30 cellular contexts compared by ENCODE assay signal in the genomic region with DNA sequence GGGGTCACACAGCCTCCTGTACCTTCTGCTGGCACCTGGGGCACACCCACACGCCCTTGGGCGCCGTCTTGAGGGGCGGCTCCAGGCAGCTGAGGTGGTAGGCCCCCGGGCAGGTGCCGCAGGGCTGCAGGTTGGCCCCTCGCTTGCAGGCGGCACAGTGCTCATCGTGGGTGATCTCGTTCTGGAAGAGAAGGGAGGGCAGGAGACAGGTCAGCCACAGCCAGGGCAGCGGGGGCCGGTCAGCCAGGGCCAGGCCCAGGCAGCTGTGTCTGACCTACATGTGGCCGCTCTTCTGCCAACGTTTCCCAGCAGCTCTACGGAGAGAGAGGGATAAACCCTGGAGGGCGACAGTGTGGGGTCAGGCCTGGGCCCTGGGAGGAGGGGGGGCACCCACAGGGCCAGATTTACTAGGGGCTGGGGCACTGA.
"Had no signal": no experiment of that assay in that cellular context is flagged by ENCODE, and none has a peak within 500 bp of the region (broad histone marks: within the 10 kb centered on the region; RNA-seq: fewer than 3 reads in every experiment).

No MANE protein-coding gene starts in this region.

- H3K36me3 ChIP-seq: brain microvascular endothelial cell, heart right ventricle, neutrophil, prostate gland, stomach had no signal

- H3K27ac ChIP-seq: brain microvascular endothelial cell, esophagus muscularis mucosa, foreskin keratinocyte, heart right ventricle, neutrophil, prostate gland, stomach, tibial nerve had no signal

- FAIRE-seq: astrocyte, keratinocyte, urothelium cell line had no signal

- H3K27me3 ChIP-seq: brain microvascular endothelial cell, esophagus muscularis mucosa, foreskin keratinocyte, heart right ventricle, neutrophil, stomach, tibial nerve had no signal

- H3K36me3 Mint-ChIP-seq: stimulated activated naive B cell treated with anti-CD40 and anti-IgM and Interleukin-4, amounts not matched to agents 10 μg/mL and 1 μg/mL and 100 μg/mL, for 72 hours had no signal

- H3K4me3 ChIP-seq: esophagus muscularis mucosa, heart right ventricle, lung, mucosa of descending colon, prostate gland, smooth muscle cell, stomach, tibial nerve had no signal

- DNase-seq: activated B cell treated with CpG ODN at 0.5 μM for 24 hours; activated CD4-positive, alpha-beta T cell treated with anti-CD3 and anti-CD28 coated beads, Interleukin-2, amount 50 U/mL, for 1 hour; activated CD8-positive, alpha-beta T cell treated with anti-CD3 and anti-CD28 coated beads for 36 hours; activated gamma-delta T cell treated with Interleukin-2 at 50 U/mL for 16 hours; activated naive CD4-positive, alpha-beta T cell treated with anti-CD3 and anti-CD28 coated beads, Interleukin-2, amount 50 U/mL, for 16 hours; activated T-cell treated with anti-CD3 and anti-CD28 coated beads, Interleukin-2, amount 50 U/mL, for 4 hours; amniotic stem cell; brain microvascular endothelial cell; caudate nucleus; foreskin keratinocyte; heart right ventricle; left colon; mucosa of descending colon; retina; stimulated activated CD4-positive, alpha-beta T cell treated with anti-CD3 and anti-CD28 coated beads, Interleukin-15, amount 100 ng/mL, for 24 hours; stimulated activated CD4-positive, alpha-beta T cell treated with anti-CD3 and anti-CD28 coated beads, Interleukin-2, amount 100 ng/mL, for 24 hours; stimulated activated naive B cell treated with anti-CD40 and anti-IgM and Interleukin-4, amounts not matched to agents 10 μg/mL and 1 μg/mL and 100 μg/mL, for 72 hours; stomach; T-helper 2 cell had no signal

- H3K4me3 Mint-ChIP-seq: activated B cell treated with CpG ODN at 0.5 μM for 24 hours; activated CD8-positive, alpha-beta T cell treated with anti-CD3 and anti-CD28 coated beads for 36 hours; activated T-cell treated with anti-CD3 and anti-CD28 coated beads, Interleukin-2, amount 50 U/mL, for 4 hours; activated T-helper 17 cell treated with anti-CD3 and anti-CD28 coated beads, Interleukin-2, amount 50 U/mL, for 72 hours; nephron; stimulated activated naive B cell treated with anti-CD40 and anti-IgM and Interleukin-4, amounts not matched to agents 10 μg/mL and 1 μg/mL and 100 μg/mL, for 72 hours had no signal

- H3K4me1 ChIP-seq: esophagus muscularis mucosa, foreskin keratinocyte, heart right ventricle, prostate gland, stomach, tibial nerve had no signal

- ATAC-seq: activated CD8-positive, alpha-beta T cell treated with anti-CD3 and anti-CD28 coated beads for 36 hours; activated T-cell treated with anti-CD3 and anti-CD28 coated beads, Interleukin-2, amount 50 U/mL, for 4 hours; activated T-helper 17 cell treated with anti-CD3 and anti-CD28 coated beads, Interleukin-2, amount 50 U/mL, for 72 hours; foreskin keratinocyte; heart right ventricle; left colon; mucosa of descending colon; stimulated activated naive B cell treated with anti-CD40 and anti-IgM and Interleukin-4, amounts not matched to agents 10 μg/mL and 1 μg/mL and 100 μg/mL, for 72 hours had no signal

- H3K4me2 ChIP-seq: smooth muscle cell had no signal

- H3K9me3 Mint-ChIP-seq: activated B cell treated with CpG ODN at 0.5 μM for 24 hours; activated CD8-positive, alpha-beta T cell treated with anti-CD3 and anti-CD28 coated beads for 36 hours; activated T-cell treated with anti-CD3 and anti-CD28 coated beads, Interleukin-2, amount 50 U/mL, for 4 hours; activated T-helper 17 cell treated with anti-CD3 and anti-CD28 coated beads, Interleukin-2, amount 50 U/mL, for 72 hours; nephron; stimulated activated naive B cell treated with anti-CD40 and anti-IgM and Interleukin-4, amounts not matched to agents 10 μg/mL and 1 μg/mL and 100 μg/mL, for 72 hours had no signal

- H3K9me3 ChIP-seq: esophagus muscularis mucosa, heart right ventricle, mucosa of descending colon, neutrophil, prostate gland, stomach, tibial nerve had no signal

- H3K27me3 Mint-ChIP-seq: activated B cell treated with CpG ODN at 0.5 μM for 24 hours; activated CD8-positive, alpha-beta T cell treated with anti-CD3 and anti-CD28 coated beads for 36 hours had no signal

- H3K4me1 Mint-ChIP-seq: activated B cell treated with CpG ODN at 0.5 μM for 24 hours; activated T-helper 17 cell treated with anti-CD3 and anti-CD28 coated beads, Interleukin-2, amount 50 U/mL, for 72 hours; nephron; stimulated activated naive B cell treated with anti-CD40 and anti-IgM and Interleukin-4, amounts not matched to agents 10 μg/mL and 1 μg/mL and 100 μg/mL, for 72 hours had no signal

- H3K27ac Mint-ChIP-seq: activated B cell treated with CpG ODN at 0.5 μM for 24 hours; activated CD8-positive, alpha-beta T cell treated with anti-CD3 and anti-CD28 coated beads for 36 hours; activated T-helper 17 cell treated with anti-CD3 and anti-CD28 coated beads, Interleukin-2, amount 50 U/mL, for 72 hours; nephron; stimulated activated naive B cell treated with anti-CD40 and anti-IgM and Interleukin-4, amounts not matched to agents 10 μg/mL and 1 μg/mL and 100 μg/mL, for 72 hours had no signal
